Comparison of ENCODE assay signal across 1 cellular context in the genomic region with DNA sequence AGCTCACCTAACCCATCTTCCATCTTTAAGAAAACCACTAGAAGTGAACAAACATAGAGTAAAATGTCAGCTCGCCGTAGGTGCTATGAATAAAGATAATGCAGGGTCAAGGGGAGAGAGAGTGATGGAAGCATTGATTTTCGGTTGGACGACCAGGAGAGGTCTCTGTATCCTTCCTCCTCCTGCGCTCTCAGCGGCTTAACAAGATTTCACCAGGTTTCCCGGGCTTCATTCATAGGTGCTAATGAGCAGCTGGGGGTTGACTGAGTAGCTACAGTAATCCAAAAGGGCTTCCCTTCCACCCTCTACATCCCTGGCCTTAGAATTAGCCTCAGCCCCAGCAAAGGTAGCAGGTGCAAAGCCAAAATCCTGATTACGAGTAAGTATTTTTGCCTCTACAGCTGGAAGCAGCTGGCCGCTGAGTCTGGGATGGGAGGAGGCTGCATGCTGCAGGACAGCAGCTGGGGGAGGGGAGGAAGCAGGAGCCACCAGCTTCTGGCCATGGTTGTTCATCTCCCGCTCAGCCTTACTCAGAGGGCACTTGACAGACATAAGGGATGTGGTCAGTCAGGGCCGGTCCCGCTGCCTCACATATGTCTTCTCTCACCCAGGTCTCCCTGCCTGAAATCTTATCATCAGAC.
TF ChIP-seq lines count a peak whose summit lies in the region.

No MANE protein-coding gene starts in this region.

TF ChIP-seq in K562, 482 proteins besides CTCF, POLR2A, EP300 and RAD21 (continued from another document):
- TF ChIP-seq, protein P1, sequence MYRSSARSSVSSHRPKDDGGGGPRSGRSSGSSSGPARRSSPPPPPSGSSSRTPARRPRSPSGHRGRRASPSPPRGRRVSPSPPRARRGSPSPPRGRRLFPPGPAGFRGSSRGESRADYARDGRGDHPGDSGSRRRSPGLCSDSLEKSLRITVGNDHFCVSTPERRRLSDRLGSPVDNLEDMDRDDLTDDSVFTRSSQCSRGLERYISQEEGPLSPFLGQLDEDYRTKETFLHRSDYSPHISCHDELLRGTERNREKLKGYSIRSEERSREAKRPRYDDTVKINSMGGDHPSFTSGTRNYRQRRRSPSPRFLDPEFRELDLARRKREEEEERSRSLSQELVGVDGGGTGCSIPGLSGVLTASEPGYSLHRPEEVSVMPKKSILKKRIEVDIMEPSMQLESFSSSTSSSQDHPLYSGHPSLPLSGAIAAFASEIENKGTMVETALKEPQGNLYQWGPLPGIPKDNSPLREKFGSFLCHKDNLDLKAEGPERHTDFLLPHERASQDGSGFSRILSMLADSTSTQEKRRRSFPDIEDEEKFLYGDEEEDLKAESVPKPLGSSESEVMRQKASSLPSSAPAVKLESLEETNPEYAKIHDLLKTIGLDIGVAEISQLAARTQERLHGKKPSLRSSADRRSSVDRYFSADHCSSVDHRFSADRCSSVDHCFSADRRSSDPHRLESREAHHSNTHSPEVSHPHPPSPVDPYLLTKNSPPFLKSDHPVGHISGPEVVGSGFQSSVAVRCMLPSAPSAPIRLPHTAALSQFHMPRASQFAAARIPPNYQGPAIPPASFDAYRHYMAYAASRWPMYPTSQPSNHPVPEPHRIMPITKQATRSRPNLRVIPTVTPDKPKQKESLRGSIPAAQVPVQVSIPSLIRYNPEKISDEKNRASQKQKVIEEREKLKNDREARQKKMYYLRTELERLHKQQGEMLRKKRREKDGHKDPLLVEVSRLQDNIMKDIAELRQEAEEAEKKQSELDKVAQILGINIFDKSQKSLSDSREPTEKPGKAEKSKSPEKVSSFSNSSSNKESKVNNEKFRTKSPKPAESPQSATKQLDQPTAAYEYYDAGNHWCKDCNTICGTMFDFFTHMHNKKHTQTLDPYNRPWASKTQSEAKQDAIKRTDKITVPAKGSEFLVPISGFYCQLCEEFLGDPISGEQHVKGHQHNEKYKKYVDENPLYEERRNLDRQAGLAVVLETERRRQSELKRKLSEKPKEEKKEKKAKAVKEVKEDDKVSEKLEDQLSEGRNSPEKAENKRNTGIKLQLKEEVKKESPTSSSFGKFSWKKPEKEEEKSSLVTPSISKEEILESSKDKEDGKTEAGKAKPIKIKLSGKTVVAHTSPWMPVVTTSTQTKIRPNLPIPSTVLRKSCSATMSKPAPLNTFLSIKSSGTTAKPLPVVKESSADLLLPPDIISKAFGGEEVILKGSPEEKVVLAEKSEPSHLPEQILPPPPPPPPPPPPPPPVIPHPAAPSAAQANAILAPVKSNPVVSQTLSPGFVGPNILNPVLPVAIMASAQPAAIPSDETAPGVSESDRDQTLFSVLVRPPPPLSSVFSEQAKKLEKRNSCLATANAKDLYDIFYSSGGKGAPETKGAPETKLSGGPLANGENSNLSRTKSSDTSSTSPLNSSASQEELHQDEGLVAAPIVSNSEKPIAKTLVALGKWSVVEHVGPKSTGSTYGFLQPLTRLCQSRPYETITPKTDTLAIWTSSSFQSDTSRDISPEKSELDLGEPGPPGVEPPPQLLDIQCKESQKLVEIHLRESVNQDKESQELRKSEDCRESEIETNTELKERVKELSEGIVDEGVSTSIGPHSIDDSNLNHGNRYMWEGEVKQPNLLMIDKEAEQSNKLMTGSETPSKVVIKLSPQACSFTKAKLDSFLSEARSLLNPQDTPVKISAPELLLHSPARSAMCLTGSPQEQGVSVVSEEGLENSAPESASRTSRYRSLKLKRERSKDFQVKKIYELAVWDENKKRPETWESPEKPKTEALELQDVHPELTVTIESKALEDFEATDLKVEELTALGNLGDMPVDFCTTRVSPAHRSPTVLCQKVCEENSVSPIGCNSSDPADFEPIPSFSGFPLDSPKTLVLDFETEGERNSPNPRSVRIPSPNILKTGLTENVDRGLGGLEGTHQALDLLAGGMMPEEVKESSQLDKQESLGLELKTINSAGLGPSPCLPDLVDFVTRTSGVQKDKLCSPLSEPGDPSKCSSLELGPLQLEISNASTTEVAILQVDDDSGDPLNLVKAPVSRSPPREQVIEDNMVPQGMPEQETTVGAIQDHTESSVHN (IDR thresholded peaks at IDR 0.05; ENCODE audit: borderline replicate concordance in 1 of 2, low read depth in 1 of 2), result no peak
- TF ChIP-seq SMARCA5 (IDR thresholded peaks at IDR 0.05) (no peak), HMG20B (CRISPR knock-in tag; IDR thresholded peaks at IDR 0.05) (no peak), ZNF354B (CRISPR knock-in tag; IDR thresholded peaks at IDR 0.05) (no peak), TFAM (CRISPR knock-in tag; conservative IDR thresholded peaks at IDR 0.05) (no peak), RFX5 (IDR thresholded peaks at IDR 0.05; ENCODE audit: low read depth, low read length) (no peak), HMGN3 (IDR thresholded peaks at IDR 0.05; ENCODE audit: borderline replicate concordance, extremely low read depth, insufficient read length, low read depth, low read length) (no peak), EHMT2 (IDR thresholded peaks at IDR 0.05) (no peak), SMAD2 (IDR thresholded peaks at IDR 0.05; ENCODE audit: low read depth, low read length) (no peak), PHF20 (IDR thresholded peaks at IDR 0.05; ENCODE audit: partially characterized antibody) (no peak)
- TF ChIP-seq, protein P2, sequence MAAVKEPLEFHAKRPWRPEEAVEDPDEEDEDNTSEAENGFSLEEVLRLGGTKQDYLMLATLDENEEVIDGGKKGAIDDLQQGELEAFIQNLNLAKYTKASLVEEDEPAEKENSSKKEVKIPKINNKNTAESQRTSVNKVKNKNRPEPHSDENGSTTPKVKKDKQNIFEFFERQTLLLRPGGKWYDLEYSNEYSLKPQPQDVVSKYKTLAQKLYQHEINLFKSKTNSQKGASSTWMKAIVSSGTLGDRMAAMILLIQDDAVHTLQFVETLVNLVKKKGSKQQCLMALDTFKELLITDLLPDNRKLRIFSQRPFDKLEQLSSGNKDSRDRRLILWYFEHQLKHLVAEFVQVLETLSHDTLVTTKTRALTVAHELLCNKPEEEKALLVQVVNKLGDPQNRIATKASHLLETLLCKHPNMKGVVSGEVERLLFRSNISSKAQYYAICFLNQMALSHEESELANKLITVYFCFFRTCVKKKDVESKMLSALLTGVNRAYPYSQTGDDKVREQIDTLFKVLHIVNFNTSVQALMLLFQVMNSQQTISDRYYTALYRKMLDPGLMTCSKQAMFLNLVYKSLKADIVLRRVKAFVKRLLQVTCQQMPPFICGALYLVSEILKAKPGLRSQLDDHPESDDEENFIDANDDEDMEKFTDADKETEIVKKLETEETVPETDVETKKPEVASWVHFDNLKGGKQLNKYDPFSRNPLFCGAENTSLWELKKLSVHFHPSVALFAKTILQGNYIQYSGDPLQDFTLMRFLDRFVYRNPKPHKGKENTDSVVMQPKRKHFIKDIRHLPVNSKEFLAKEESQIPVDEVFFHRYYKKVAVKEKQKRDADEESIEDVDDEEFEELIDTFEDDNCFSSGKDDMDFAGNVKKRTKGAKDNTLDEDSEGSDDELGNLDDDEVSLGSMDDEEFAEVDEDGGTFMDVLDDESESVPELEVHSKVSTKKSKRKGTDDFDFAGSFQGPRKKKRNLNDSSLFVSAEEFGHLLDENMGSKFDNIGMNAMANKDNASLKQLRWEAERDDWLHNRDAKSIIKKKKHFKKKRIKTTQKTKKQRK (IDR thresholded peaks at IDR 0.05; ENCODE audit: borderline replicate concordance, low read depth, low read length), result no peak
